Comparison of ENCODE assay signal across 19 cellular contexts in the genomic region with DNA sequence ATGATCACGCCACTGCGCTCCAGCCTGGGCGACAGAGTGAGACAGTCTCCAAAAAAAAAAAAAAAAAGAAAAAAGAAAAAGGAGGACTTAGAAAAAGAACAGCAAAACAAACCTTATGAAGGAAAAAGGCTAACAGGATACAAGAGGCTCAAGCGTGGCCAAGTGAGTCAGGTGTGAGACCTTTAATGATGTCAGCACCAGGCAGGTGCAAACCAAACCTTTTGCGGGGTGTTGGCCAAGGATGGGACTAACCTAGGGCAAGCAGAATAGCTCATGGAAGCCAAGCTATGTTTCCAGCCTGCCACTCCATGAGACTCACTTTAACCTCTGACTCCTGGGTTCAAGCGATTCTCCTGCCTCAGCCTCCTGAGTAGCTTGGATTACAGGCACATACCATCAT. TPM values are rescaled to one million over a fixed set of nuclear protein-coding genes. Genes with fewer than 3 reads are reported as not detected.
DNase-seq lines count a peak whose midpoint lies in the region; ATAC-seq, FAIRE-seq and TF ChIP-seq lines count a peak whose summit lies in the region.
"Had no signal": no experiment of that assay in that cellular context is flagged by ENCODE, and none has a peak within 500 bp of the region (broad histone marks: within the 10 kb centered on the region; RNA-seq: fewer than 3 reads in every experiment).

No MANE protein-coding gene starts in this region.

- WGBS in heart right ventricle, 2 donors = 97% methylated on average over 6 of the region's 6 CpGs

- H3K4me3 ChIP-seq in cardiac muscle cell (no peak overlapping the region), heart right ventricle (no peak overlapping the region), epithelial cell of esophagus (ENCODE audit: low read length) (no peak overlapping the region)
- H3K4me3 ChIP-seq: BLaER1 treated with 17β-estradiol and CSF1 and Interleukin-3, amounts not matched to agents 10 nM and 100 nM; GM23248 had no signal

- intact Hi-C loops in heart right ventricle (cut with DNase I) = no loop called here

- H3K27me3 ChIP-seq in cardiac muscle cell (no peaks in the 10 kb centered on the region), heart right ventricle (no peaks in the 10 kb centered on the region)
- H3K27me3 ChIP-seq: BLaER1 treated with 17β-estradiol and CSF1 and Interleukin-3, amounts not matched to agents 10 nM and 100 nM had no signal

- H3K9me3 ChIP-seq in cardiac muscle cell (ENCODE audit: low read depth) = no peaks in the 10 kb centered on the region
- no peaks in the 10 kb centered on the region for H3K9me3 ChIP-seq in heart right ventricle

- DNase-seq in NCI-H2196 (lab: John Stamatoyannopoulos, UW; ENCODE audit: unreplicated experiment) (peak; percentile 19), NCI-H2196 treated with DMSO at 0.1 percent for 48 hours (lab: John Stamatoyannopoulos, UW; ENCODE audit: unreplicated experiment) (no peak), cardiac muscle cell (ENCODE audit: low read depth in 1 of 2, low spot score in 1 of 2) (no peak), heart right ventricle (no peak), epithelial cell of esophagus (ENCODE audit: low read depth) (peak; percentile 58), urothelium cell line (ENCODE audit: low spot score) (no peak), NCI-H345 treated with DMSO at 0.1 percent for 48 hours (lab: John Stamatoyannopoulos, UW; ENCODE audit: unreplicated experiment) (no peak)
- DNase-seq: ACHN; Calu3; CD4-positive, CD25-positive, alpha-beta regulatory T cell; DMS 273 treated with DMSO at 0.1 percent for 48 hours; DMS79 treated with DMSO at 0.1 percent for 48 hours; EL; GM23248; H7 had no signal

- peaks cover 18% of the 10 kb centered on the region for H3K4me1 ChIP-seq in cardiac muscle cell (ENCODE audit: low read depth)
- peaks cover 0 to 21% (median 12%) of the 10 kb centered on the region in 9 donors for H3K4me1 ChIP-seq in heart right ventricle

- ATAC-seq in heart right ventricle (no peak), GM21737 (IDR thresholded peaks at IDR 0.05; ENCODE audit: unreplicated experiment) (no peak)

- H3K36me3 ChIP-seq in cardiac muscle cell (no peaks in the 10 kb centered on the region), heart right ventricle (no peaks in the 10 kb centered on the region)

- FAIRE-seq in urothelium cell line (lab: Jason Lieb, UNC) = peak; percentile 9
- FAIRE-seq: G401.6, GM12892 had no signal

- TF ChIP-seq CTCF in cardiac muscle cell (IDR thresholded peaks at IDR 0.05; ENCODE audit: low read depth, low read length) (no peak), heart right ventricle (IDR thresholded peaks at IDR 0.05) (no peak), epithelial cell of esophagus (IDR thresholded peaks at IDR 0.05; ENCODE audit: insufficient read depth, low read depth, low read length, missing control alignments) (no peak)

- peak overlapping the region; percentile 87 for H3K27ac ChIP-seq in cardiac muscle cell
- no peak overlapping the region for H3K27ac ChIP-seq in heart right ventricle
- H3K27ac ChIP-seq: BLaER1 treated with 17β-estradiol and CSF1 and Interleukin-3, amounts not matched to agents 10 nM and 100 nM; GM23248 had no signal

RNA-seq across cellular contexts. Expression of gene GNA12, which starts 11.3 kb away (rescaled TPM):
- total RNA-seq in cardiac muscle cell (34.5 and 54.4 TPM in 2 replicates), heart right ventricle (10 to 100 TPM; 25.0 to 46.4 (median 34.5) TPM)
- polyA plus RNA-seq in cardiac muscle cell (59.1 and 64.2 TPM in 2 replicates), heart right ventricle (10 to 100 TPM in 1 of 2 donors, 1 to 10 TPM in 1; 6.4 to 19.4 TPM)

Comparison
In these comparisons a context has a peak if more than half of its experiments do, and no peak if none do; other contexts are left out.
1. DNase-seq: peak in NCI-H2196 (single experiment) and epithelial cell of esophagus (single experiment); none in NCI-H2196 treated with DMSO at 0.1 percent for 48 hours (single experiment), cardiac muscle cell (0 of 2), heart right ventricle (0 of 2), urothelium cell line (single experiment) and NCI-H345 treated with DMSO at 0.1 percent for 48 hours (single experiment).